ENCODE assay signal across 21 cellular contexts in the genomic region with DNA sequence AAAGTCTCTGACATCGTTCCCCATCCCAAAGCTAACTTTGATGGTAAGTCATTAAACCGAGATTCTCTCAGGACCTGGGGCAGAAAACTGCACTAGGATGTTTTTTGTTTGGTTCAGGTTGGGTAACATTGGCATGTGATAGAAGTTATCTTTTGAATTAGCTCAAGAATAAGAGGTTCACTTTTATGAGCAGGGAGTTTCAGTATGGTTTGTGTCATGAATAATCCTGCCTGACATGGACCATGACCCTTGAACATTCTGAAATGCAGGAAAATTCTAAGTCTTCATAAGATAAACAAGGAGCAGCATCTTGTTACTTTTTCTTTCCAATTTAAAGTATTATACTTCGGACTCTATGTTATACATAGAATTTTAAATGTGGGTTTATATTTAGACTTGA.
DNase-seq lines count a peak whose midpoint lies in the region; ATAC-seq and TF ChIP-seq lines count a peak whose summit lies in the region.
"Had no signal": no experiment of that assay in that cellular context is flagged by ENCODE, and none has a peak within 500 bp of the region (broad histone marks: within the 10 kb centered on the region; RNA-seq: fewer than 3 reads in every experiment).

No MANE protein-coding gene starts in this region.

- 51% methylated on average over 3 of the region's 3 CpGs for WGBS in esophagus muscularis mucosa
- 63% methylated on average over 3 of the region's 3 CpGs for WGBS in smooth muscle cell (ENCODE audit: low lambda C conversion rate)

- H3K27ac ChIP-seq in esophagus muscularis mucosa (replicated peaks in 1 of 4), result no peak overlapping the region
- H3K27ac ChIP-seq in smooth muscle cell (ENCODE audit: low read depth), result peak overlapping the region; percentile 58
- H3K27ac ChIP-seq: A549; BLaER1 treated with 17β-estradiol and CSF1 and Interleukin-3, amounts not matched to agents 10 nM and 100 nM had no signal

- H3K9me3 ChIP-seq in adipocyte (ENCODE audit: control insufficient read depth, low read length) (no peaks in the 10 kb centered on the region), esophagus muscularis mucosa (no peaks in the 10 kb centered on the region), smooth muscle cell (replicated peaks; ENCODE audit: low read depth) (no peaks in the 10 kb centered on the region)
- H3K9me3 ChIP-seq: A549; BE2C; BLaER1 treated with 17β-estradiol and CSF1 and Interleukin-3, amounts not matched to agents 10 nM and 100 nM; HAP-1 had no signal

- no peaks in the 10 kb centered on the region for H3K27me3 ChIP-seq in adipocyte (replicated peaks; ENCODE audit: control insufficient read depth, insufficient read depth, low read length)
- H3K27me3 ChIP-seq in esophagus muscularis mucosa, result peaks cover 0 to 13% (median 0%) of the 10 kb centered on the region in 4 donors
- H3K27me3 ChIP-seq in smooth muscle cell (ENCODE audit: low read depth), result no peaks in the 10 kb centered on the region
- H3K27me3 ChIP-seq: BE2C; BLaER1 treated with 17β-estradiol and CSF1 and Interleukin-3, amounts not matched to agents 10 nM and 100 nM had no signal

- no peak overlapping the region for H3K9ac ChIP-seq in adipocyte (ENCODE audit: low read length)
- H3K9ac ChIP-seq in smooth muscle cell (ENCODE audit: low read depth), result no peak overlapping the region
- H3K9ac ChIP-seq: BLaER1 treated with 17β-estradiol and CSF1 and Interleukin-3, amounts not matched to agents 10 nM and 100 nM had no signal

- no peak for TF ChIP-seq POLR2A in esophagus muscularis mucosa (IDR thresholded peaks at IDR 0.05; ENCODE audit: low read depth)

- no peaks in the 10 kb centered on the region for H3K36me3 ChIP-seq in adipocyte (ENCODE audit: control insufficient read depth, insufficient read depth, low read length, severe bottlenecking)
- H3K36me3 ChIP-seq in esophagus muscularis mucosa, result no peaks in the 10 kb centered on the region
- H3K36me3 ChIP-seq in smooth muscle cell (ENCODE audit: low read depth), result no peaks in the 10 kb centered on the region
- H3K36me3 ChIP-seq: BE2C; BLaER1 treated with 17β-estradiol and CSF1 and Interleukin-3, amounts not matched to agents 10 nM and 100 nM; HAP-1 had no signal

- intact Hi-C loops in esophagus muscularis mucosa (cut with DNase I), result no loop called here

- TF ChIP-seq EP300 in esophagus muscularis mucosa (IDR thresholded peaks at IDR 0.05), result no peak

- DNase-seq in adipocyte (ENCODE audit: low read depth) (peak; percentile 83), esophagus muscularis mucosa (ENCODE audit: extremely low spot score) (peak; percentile 14), kidney glomerular epithelial cell (lab: John Stamatoyannopoulos, UW) (peak; percentile 29), smooth muscle cell (lab: John Stamatoyannopoulos, UW; ENCODE audit: unreplicated experiment) (no peak), NOMO-1 treated with DMSO at 0.1 percent for 48 hours (lab: John Stamatoyannopoulos, UW; ENCODE audit: unreplicated experiment) (no peak), EL (no peak)
- DNase-seq: 8988T; ACHN; AML-193; BE2C; CD4-positive, alpha-beta T cell; CD8-positive, alpha-beta memory T cell; DMS 273 treated with DMSO at 0.1 percent for 48 hours; DMS79; GF-D8; GOT3; HFFc6 had no signal

- ATAC-seq in HG02981 (IDR thresholded peaks at IDR 0.05; ENCODE audit: unreplicated experiment), result no peak
- ATAC-seq: A549 had no signal

- no peaks in the 10 kb centered on the region for H3K79me2 ChIP-seq in smooth muscle cell (ENCODE audit: low read depth)

- no peaks in the 10 kb centered on the region for H4K20me1 ChIP-seq in smooth muscle cell (ENCODE audit: low read depth)
- H4K20me1 ChIP-seq: BLaER1 treated with 17β-estradiol and CSF1 and Interleukin-3, amounts not matched to agents 10 nM and 100 nM had no signal

- H3K4me1 ChIP-seq in adipocyte (ENCODE audit: control insufficient read depth, insufficient read depth, low read length), result peaks cover 10% of the 10 kb centered on the region
- H3K4me1 ChIP-seq in esophagus muscularis mucosa, result no peaks in the 10 kb centered on the region
- H3K4me1 ChIP-seq in smooth muscle cell (ENCODE audit: low read depth), result peaks cover 5% of the 10 kb centered on the region
- H3K4me1 ChIP-seq: BE2C, HAP-1 had no signal

- no peak overlapping the region for H2AFZ ChIP-seq in smooth muscle cell (ENCODE audit: low read depth)

- no peak for TF ChIP-seq CTCF in esophagus muscularis mucosa (IDR thresholded peaks at IDR 0.05)
- TF ChIP-seq CTCF in smooth muscle cell (IDR thresholded peaks at IDR 0.05; ENCODE audit: borderline replicate concordance, insufficient read depth, poor library complexity, severe bottlenecking), result no peak

- peaks cover 10% of the 10 kb centered on the region for H3F3A ChIP-seq in smooth muscle cell (ENCODE audit: low read depth)

- no peak overlapping the region for H3K4me3 ChIP-seq in adipocyte (ENCODE audit: low read length)
- H3K4me3 ChIP-seq in esophagus muscularis mucosa, result no peak overlapping the region
- peak overlapping the region; percentile 15 for H3K4me3 ChIP-seq in smooth muscle cell
- H3K4me3 ChIP-seq: A549; BLaER1 treated with 17β-estradiol and CSF1 and Interleukin-3, amounts not matched to agents 10 nM and 100 nM; HAP-1 had no signal

- peak overlapping the region; percentile 56 for H3K4me2 ChIP-seq in smooth muscle cell
- H3K4me2 ChIP-seq: A549; BLaER1 treated with 17β-estradiol and CSF1 and Interleukin-3, amounts not matched to agents 10 nM and 100 nM had no signal

Comparison
In these comparisons a context has a peak if more than half of its experiments do, and no peak if none do; other contexts are left out.
1. DNase-seq: peak in adipocyte (single experiment), esophagus muscularis mucosa (single experiment) and kidney glomerular epithelial cell (single experiment); none in smooth muscle cell (single experiment), NOMO-1 treated with DMSO at 0.1 percent for 48 hours (single experiment) and EL (single experiment).